ENCODE assay signal across 8 cellular contexts in genomic region chrX:65581661-65582339, GRCh38. TPM values are rescaled to one million over a fixed set of nuclear protein-coding genes. Genes with fewer than 3 reads are reported as not detected.
A peak's percentile ranks its signal among the peaks of the same experiment; 100 is the strongest.
DNase-seq lines count a peak whose midpoint lies in the region; ATAC-seq and TF ChIP-seq lines count a peak whose summit lies in the region.

No MANE protein-coding gene starts in this region.

- TF ChIP-seq CTCF in coronary artery (IDR thresholded peaks at IDR 0.05), result peak; percentile 48
- no peak for TF ChIP-seq CTCF in lower leg skin (IDR thresholded peaks at IDR 0.05)

- 13 to 16% methylated on average over 12 of the region's 12 CpGs for WGBS in lower leg skin, 2 donors

- ATAC-seq in GM18868 (IDR thresholded peaks at IDR 0.05; ENCODE audit: unreplicated experiment) (peak; percentile 91), HG03064 (IDR thresholded peaks at IDR 0.05; ENCODE audit: low read depth, unreplicated experiment) (peak; percentile 86)

- peak in 12 of 14 donors; percentile 0 to 33 (median 18) for DNase-seq in C1 segment of cervical spinal cord (lab: John Stamatoyannopoulos, UW)
- peak; percentile 2 for DNase-seq in NCI-H2196 treated with DMSO at 0.1 percent for 48 hours (lab: John Stamatoyannopoulos, UW; ENCODE audit: unreplicated experiment)
- DNase-seq in activated CD4-positive, CD25-positive, alpha-beta regulatory T cell treated with anti-CD3 and anti-CD28 coated beads, Interleukin-2, amount 50 U/mL, for 72 hours, result peak; percentile 56
- no peak for DNase-seq in coronary artery (ENCODE audit: low spot score)
- DNase-seq in lower leg skin (ENCODE audit: low spot score in 2 of 2), result peak; percentile 43 to 86
- DNase-seq in stimulated activated naive CD4-positive, alpha-beta T cell (lab: John Stamatoyannopoulos, UW), result peak; percentile 15 to 75 (median 41)

- no peak for TF ChIP-seq POLR2A in lower leg skin (IDR thresholded peaks at IDR 0.05)

- no peak overlapping the region for H3K27ac ChIP-seq in coronary artery

- intact Hi-C loops in lower leg skin (cut with DNase I; ENCODE audit: low total_unique reads), result loop anchor here (10.0 kb wide), 1 partner anchor 143 kb away; no protein-coding TSS in a partner anchor

- H3K4me3 ChIP-seq in coronary artery, result no peak overlapping the region
- H3K4me3 ChIP-seq in lower leg skin (ENCODE audit: low read depth, poor library complexity, severe bottlenecking), result no peak overlapping the region

RNA-seq across cellular contexts. Expression of gene LAS1L, which starts 47.2 kb away (rescaled TPM):
- 10 to 100 TPM; 16.3 to 27.2 (median 21.0) TPM for total RNA-seq in lower leg skin
